Comparison of ENCODE assay signal across 8 cellular contexts in the genomic region with DNA sequence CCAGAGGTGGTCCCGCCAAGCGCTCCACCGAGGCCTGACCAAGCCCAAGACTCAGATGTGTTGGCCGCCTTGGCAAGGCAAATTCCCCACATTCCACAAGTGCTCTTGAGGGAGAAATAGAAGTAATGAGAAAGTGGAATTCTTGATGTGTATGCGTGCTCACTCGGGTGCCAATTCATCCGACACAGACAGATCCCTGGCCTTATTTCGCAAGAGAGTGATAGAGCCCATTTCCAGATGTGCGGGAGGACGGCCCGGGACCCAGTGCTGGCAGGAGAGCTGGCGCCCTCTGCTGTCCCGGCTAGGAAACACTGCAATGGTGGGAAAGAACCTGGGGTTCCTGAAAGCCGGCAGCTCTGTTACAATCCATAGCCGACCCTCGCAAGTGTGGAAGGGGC.
DNase-seq lines count a peak whose midpoint lies in the region; ATAC-seq and TF ChIP-seq lines count a peak whose summit lies in the region.

No MANE protein-coding gene starts in this region.

- DNase-seq in CD1c-positive myeloid dendritic cell (ENCODE audit: extremely low spot score) = peak; percentile 71
- DNase-seq in HFF-Myc (ENCODE audit: extremely low read depth, low read depth) = peak; percentile 93
- peak; percentile 73 for DNase-seq in NOMO-1 treated with DMSO at 0.1 percent for 48 hours (lab: John Stamatoyannopoulos, UW; ENCODE audit: unreplicated experiment)
- peak; percentile 88 for DNase-seq in activated CD8-positive, alpha-beta memory T cell treated with anti-CD3 and anti-CD28 coated beads for 24 hours
- peak; percentile 96 for DNase-seq in endodermal cell
- peak; percentile 83 for DNase-seq in mucosa of gallbladder (ENCODE audit: low spot score)
- peak; percentile 14 to 48 for DNase-seq in stimulated activated CD8-positive, alpha-beta memory T cell treated with anti-CD3 and anti-CD28 coated beads, Interleukin-4, amount 100 ng/mL, for 1 hour (ENCODE audit: low read depth in 2 of 2, low spot score in 1 of 2)

- peak; percentile 96 for TF ChIP-seq CTCF in HFF-Myc (IDR thresholded peaks at IDR 0.05; ENCODE audit: low read depth, low read length, missing control alignments)
- peak; percentile 98 for TF ChIP-seq CTCF in endodermal cell (conservative IDR thresholded peaks at IDR 0.05)

- H3K4me1 Mint-ChIP-seq in endodermal cell = peaks cover 50% of the 10 kb centered on the region

- H3K9me3 Mint-ChIP-seq in endodermal cell = no peaks in the 10 kb centered on the region

- no peaks in the 10 kb centered on the region for H3K27me3 Mint-ChIP-seq in endodermal cell (ENCODE audit: insufficient read depth)

- H3K4me3 ChIP-seq in HFF-Myc (replicated peaks; ENCODE audit: low read depth, low read length) (peak overlapping the region; percentile 13; the same call in 1 of the 2 replicates), endodermal cell (ENCODE audit: low read length) (no peak overlapping the region)

- H3K4me3 Mint-ChIP-seq in endodermal cell = no peak overlapping the region

- H3K4me1 ChIP-seq in endodermal cell (ENCODE audit: control insufficient read depth, insufficient read depth, low read length) = peaks cover 14% of the 10 kb centered on the region

- H3K27ac Mint-ChIP-seq in endodermal cell = peak overlapping the region; percentile 53

- peaks cover 4% of the 10 kb centered on the region for H3K36me3 ChIP-seq in endodermal cell (ENCODE audit: control insufficient read depth, insufficient read depth, low read length)

- no peaks in the 10 kb centered on the region for H3K9me3 ChIP-seq in endodermal cell (ENCODE audit: control insufficient read depth, low read length)

- H3K27me3 ChIP-seq in endodermal cell (ENCODE audit: control insufficient read depth, insufficient read depth, low read length, poor library complexity, severe bottlenecking) = no peaks in the 10 kb centered on the region

- H3K9ac ChIP-seq in endodermal cell (ENCODE audit: extremely low read depth, low read length, poor library complexity, severe bottlenecking) = no peak overlapping the region

- H3K36me3 Mint-ChIP-seq in endodermal cell (ENCODE audit: low read depth) = peaks cover 6% of the 10 kb centered on the region

- H3K27ac ChIP-seq in endodermal cell (ENCODE audit: low read depth, low read length) = peak overlapping the region; percentile 91

- ATAC-seq in GM18907 (IDR thresholded peaks at IDR 0.05; ENCODE audit: unreplicated experiment) = no peak

- 17 to 40% methylated on average over 6 to 16 of the region's 16 CpGs for WGBS in endodermal cell (ENCODE audit: insufficient coverage in 1 of 2, insufficient read length in 1 of 2), 2 experiments

Comparison
In these comparisons a context has a peak if more than half of its experiments do, and no peak if none do; other contexts are left out.
1. DNase-seq: peak in every context shown above with its lines; median percentile 96 in endodermal cell; 93 in HFF-Myc; 88 in activated CD8-positive, alpha-beta memory T cell treated with anti-CD3 and anti-CD28 coated beads for 24 hours; 83 in mucosa of gallbladder; 73 in NOMO-1 treated with DMSO at 0.1 percent for 48 hours; 71 in CD1c-positive myeloid dendritic cell; 31 in stimulated activated CD8-positive, alpha-beta memory T cell treated with anti-CD3 and anti-CD28 coated beads, Interleukin-4, amount 100 ng/mL, for 1 hour.